ENCODE assay signal across 8 cellular contexts in the genomic region with DNA sequence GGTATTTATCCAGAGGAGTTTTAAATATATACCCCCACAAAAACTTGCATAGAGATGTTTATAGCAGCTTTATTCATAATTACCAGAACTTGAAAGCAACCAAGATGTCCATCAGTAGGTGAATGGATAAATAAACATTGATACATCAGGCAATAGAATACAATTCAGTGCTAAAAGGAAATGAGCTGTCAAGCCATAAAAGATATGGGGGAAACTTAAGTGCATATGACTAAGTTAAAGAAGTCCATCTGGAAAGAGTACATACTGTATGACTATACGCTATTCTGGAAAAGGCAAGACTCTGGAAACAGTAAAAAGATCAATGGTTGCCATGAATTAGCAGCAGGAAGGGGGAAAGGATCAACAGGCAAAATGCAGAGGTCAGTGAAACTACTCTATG.
"Had no signal": no experiment of that assay in that cellular context is flagged by ENCODE, and none has a peak within 500 bp of the region (broad histone marks: within the 10 kb centered on the region; RNA-seq: fewer than 3 reads in every experiment).

No MANE protein-coding gene starts in this region.

- ATAC-seq: HCT116, HepG2 had no signal

- H3K9ac ChIP-seq: GM23248 had no signal

- H3K9me3 ChIP-seq: HAP-1 had no signal

- H3K4me3 ChIP-seq: GM23248, HAP-1 had no signal

- H3K4me1 ChIP-seq: HAP-1 had no signal

- H3K36me3 ChIP-seq: HAP-1 had no signal

- H3K27ac Mint-ChIP-seq: IgD-negative memory B cell had no signal

- DNase-seq: GM23248, GOT3, H7, KG1 had no signal

- H3K27ac ChIP-seq: GM23248 had no signal

- FAIRE-seq: HepG2 had no signal

- H3K4me1 Mint-ChIP-seq: IgD-negative memory B cell had no signal

- H3K36me3 Mint-ChIP-seq: IgD-negative memory B cell had no signal

- H3K4me3 Mint-ChIP-seq: IgD-negative memory B cell had no signal

- H2AFZ ChIP-seq: GM23248 had no signal
